Comparison of ENCODE assay signal across 15 cellular contexts in the genomic region with DNA sequence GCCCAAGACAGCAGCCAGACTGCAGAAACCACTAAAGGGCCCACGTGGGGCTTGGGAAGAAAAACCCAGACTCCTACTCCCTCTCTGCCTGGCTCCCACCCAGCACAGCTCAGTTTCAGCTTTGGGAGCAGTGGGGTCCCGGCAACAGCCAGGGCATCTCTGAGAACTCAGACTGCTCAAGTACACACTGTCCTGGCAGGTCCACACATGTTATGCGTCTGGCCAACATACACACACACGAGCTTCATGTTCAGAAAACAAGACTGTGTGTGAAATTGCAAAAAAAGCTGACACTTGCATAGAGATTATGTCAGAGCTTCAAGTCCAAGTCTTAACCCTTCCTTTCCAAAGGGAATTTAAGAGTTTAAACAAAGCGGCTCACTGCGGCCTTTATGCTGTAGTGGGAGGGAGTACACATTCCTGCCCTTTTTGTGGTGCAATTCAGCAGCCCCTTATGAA.
DNase-seq lines count a peak whose midpoint lies in the region; ATAC-seq, FAIRE-seq and TF ChIP-seq lines count a peak whose summit lies in the region.
"Had no signal": no experiment of that assay in that cellular context is flagged by ENCODE, and none has a peak within 500 bp of the region (broad histone marks: within the 10 kb centered on the region; RNA-seq: fewer than 3 reads in every experiment).

No MANE protein-coding gene starts in this region.

- no peaks in the 10 kb centered on the region for H3K9me3 ChIP-seq in mucosa of rectum (ENCODE audit: control insufficient read depth in 2 of 2, low read length in 2 of 2)
- no peaks in the 10 kb centered on the region for H3K9me3 ChIP-seq in thyroid gland
- H3K9me3 ChIP-seq in HAP-1 = no peaks in the 10 kb centered on the region
- no peaks in the 10 kb centered on the region for H3K9me3 ChIP-seq in small intestine (ENCODE audit: control insufficient read depth, low read depth)

- H3K9ac ChIP-seq in mucosa of rectum (ENCODE audit: low read depth in 1 of 2, low read length in 2 of 2) = no peak overlapping the region
- H3K9ac ChIP-seq: neural progenitor cell had no signal

- H3K4me3 ChIP-seq in fibroblast of the aortic adventitia (ENCODE audit: low read depth, low read length) (no peak overlapping the region), mucosa of rectum (ENCODE audit: low read length in 2 of 2) (no peak overlapping the region), thyroid gland (replicated peaks in 1 of 3) (no peak overlapping the region), HAP-1 (no peak overlapping the region), small intestine (ENCODE audit: low read depth in 1 of 2, low read length in 2 of 2) (no peak overlapping the region)
- H3K4me3 ChIP-seq: neural progenitor cell had no signal

- in situ Hi-C loops in HAP-1 (cut with MboI; ENCODE audit: low sequenced_read_pairs) = no loop called here

- ATAC-seq in GM21737 (IDR thresholded peaks at IDR 0.05; ENCODE audit: unreplicated experiment) = no peak

- no peak for TF ChIP-seq POLR2A in thyroid gland (IDR thresholded peaks at IDR 0.05)

- TF ChIP-seq CTCF in fibroblast of the aortic adventitia (IDR thresholded peaks at IDR 0.05; ENCODE audit: insufficient read depth, low read length) = no peak
- TF ChIP-seq CTCF in thyroid gland (IDR thresholded peaks at IDR 0.05) = no peak

- H3K27ac ChIP-seq in mucosa of rectum (ENCODE audit: low read depth in 2 of 2, low read length in 2 of 2) (peak overlapping the region; percentile 69 to 71), thyroid gland (peak overlapping the region; percentile 51 to 70 (median 64)), small intestine (ENCODE audit: low read depth in 1 of 2, low read length in 1 of 2) (peak overlapping the region in 1 of 2 donors; percentile 84)
- H3K27ac ChIP-seq: neural progenitor cell had no signal

- peaks cover 5 to 13% of the 10 kb centered on the region in 2 donors for H3K4me1 ChIP-seq in mucosa of rectum (ENCODE audit: control insufficient read depth in 2 of 2, insufficient read depth in 2 of 2, low read length in 2 of 2)
- peaks cover 32 to 49% of the 10 kb centered on the region in 2 donors for H3K4me1 ChIP-seq in thyroid gland
- no peaks in the 10 kb centered on the region for H3K4me1 ChIP-seq in HAP-1
- peaks cover 2 to 4% of the 10 kb centered on the region in 2 donors for H3K4me1 ChIP-seq in small intestine (ENCODE audit: control insufficient read depth in 2 of 2, insufficient read depth in 1 of 2, low read depth in 1 of 2, low read length in 1 of 2)

- intact Hi-C loops in thyroid gland (cut with DNase I) = no loop called here

- H3K27me3 ChIP-seq in mucosa of rectum (ENCODE audit: control insufficient read depth in 2 of 2, insufficient read depth in 2 of 2, low read length in 2 of 2) = no peaks in the 10 kb centered on the region
- no peaks in the 10 kb centered on the region for H3K27me3 ChIP-seq in thyroid gland
- no peaks in the 10 kb centered on the region for H3K27me3 ChIP-seq in HAP-1 (ENCODE audit: low read depth)
- no peaks in the 10 kb centered on the region for H3K27me3 ChIP-seq in small intestine (ENCODE audit: control insufficient read depth in 2 of 2, insufficient read depth in 2 of 2, low read length in 2 of 2)
- H3K27me3 ChIP-seq: neural progenitor cell had no signal

- DNase-seq in astrocyte of the hippocampus (ENCODE audit: low read depth, low spot score) = peak; percentile 81
- DNase-seq in fibroblast of the aortic adventitia (ENCODE audit: low read depth) = peak; percentile 65
- DNase-seq in thyroid gland = peak; percentile 50 to 64
- DNase-seq in HAP-1 (ENCODE audit: low spot score in 2 of 2) = no peak
- DNase-seq in NCI-H1105 treated with DMSO at 0.1 percent for 48 hours (lab: John Stamatoyannopoulos, UW) = no peak
- DNase-seq in small intestine = no peak
- DNase-seq: activated B cell treated with CpG ODN at 0.5 μM for 24 hours; activated effector memory CD4-positive, alpha-beta T cell treated with anti-CD3 and anti-CD28 coated beads, Interleukin-2, amount 50 U/mL, for 16 hours; H9; NCI-H1436 had no signal

- 41 to 61% methylated on average over 5 to 6 of the region's 6 CpGs for WGBS in thyroid gland, 2 donors
- WGBS in small intestine, 3 donors = 56 to 81% (median 79%) methylated on average over 6 of the region's 6 CpGs

- H3K36me3 ChIP-seq in mucosa of rectum (ENCODE audit: control insufficient read depth in 2 of 2, insufficient read depth in 2 of 2, low read length in 2 of 2) = peaks cover 61% of the 10 kb centered on the region in 2 donors
- peaks cover 0 to 23% of the 10 kb centered on the region in 2 donors for H3K36me3 ChIP-seq in thyroid gland
- no peaks in the 10 kb centered on the region for H3K36me3 ChIP-seq in HAP-1 (replicated peaks)
- H3K36me3 ChIP-seq in small intestine (ENCODE audit: control insufficient read depth in 2 of 2, insufficient read depth in 2 of 2, low read length in 2 of 2) = peaks cover 0 to 8% of the 10 kb centered on the region in 2 donors
- H3K36me3 ChIP-seq: neural progenitor cell had no signal

- no peak for FAIRE-seq in small intestine (lab: Jason Lieb, UNC)
- FAIRE-seq: endothelial cell of umbilical vein, GM18507 had no signal

Comparison
In these comparisons a context has a peak if more than half of its experiments do, and no peak if none do; other contexts are left out.
1. DNase-seq: peak in astrocyte of the hippocampus (single experiment), fibroblast of the aortic adventitia (single experiment) and thyroid gland (2 of 2); none in HAP-1 (0 of 2), NCI-H1105 treated with DMSO at 0.1 percent for 48 hours (single experiment) and small intestine (single experiment).